1 cellular context compared by ENCODE assay signal in the genomic region with DNA sequence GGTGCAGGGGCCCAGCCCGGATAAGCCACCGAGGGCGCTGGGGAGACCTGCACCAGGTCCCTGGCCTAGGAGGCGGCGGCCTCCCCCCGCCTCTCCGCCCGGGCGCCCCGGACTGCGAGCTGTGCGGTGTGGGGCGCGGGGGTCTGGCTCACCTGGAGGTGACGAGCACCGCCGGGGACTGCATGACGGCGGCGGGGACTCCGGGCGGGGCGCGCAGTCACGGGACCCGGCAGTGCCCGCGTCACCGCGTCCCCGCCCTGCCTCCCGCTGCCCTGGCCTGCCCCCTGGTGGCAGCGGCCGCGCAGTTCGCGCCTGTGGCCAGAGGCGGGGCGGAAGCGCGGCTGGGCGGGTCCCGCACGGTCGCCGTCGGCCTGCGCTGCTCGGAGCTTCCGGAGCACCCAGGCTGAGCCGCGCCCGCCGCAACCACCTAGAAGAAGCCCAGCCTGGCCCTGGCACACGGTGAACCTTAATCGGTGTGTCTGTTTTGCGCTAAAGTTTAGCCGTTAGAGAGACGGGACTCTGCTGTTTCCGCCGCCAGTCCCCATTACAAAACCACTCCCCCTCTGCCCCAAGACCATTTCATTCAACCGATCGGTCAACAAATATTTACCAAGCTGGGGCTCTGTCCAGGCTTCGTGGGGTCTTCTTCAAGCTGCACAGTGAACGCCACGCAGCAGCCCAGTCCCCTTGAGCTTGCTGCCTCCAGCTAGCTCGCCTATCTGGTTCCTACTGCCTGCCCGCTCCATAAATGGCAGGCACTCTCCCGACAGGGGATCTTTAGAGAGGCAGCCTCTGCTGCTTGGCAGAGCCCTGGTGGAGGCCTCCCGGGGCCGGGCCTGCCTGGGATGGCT.
TF ChIP-seq lines count a peak whose summit lies in the region.

A gene with protein sequence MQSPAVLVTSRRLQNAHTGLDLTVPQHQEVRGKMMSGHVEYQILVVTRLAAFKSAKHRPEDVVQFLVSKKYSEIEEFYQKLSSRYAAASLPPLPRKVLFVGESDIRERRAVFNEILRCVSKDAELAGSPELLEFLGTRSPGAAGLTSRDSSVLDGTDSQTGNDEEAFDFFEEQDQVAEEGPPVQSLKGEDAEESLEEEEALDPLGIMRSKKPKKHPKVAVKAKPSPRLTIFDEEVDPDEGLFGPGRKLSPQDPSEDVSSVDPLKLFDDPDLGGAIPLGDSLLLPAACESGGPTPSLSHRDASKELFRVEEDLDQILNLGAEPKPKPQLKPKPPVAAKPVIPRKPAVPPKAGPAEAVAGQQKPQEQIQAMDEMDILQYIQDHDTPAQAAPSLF (minus strand): TSS at position 219 of the 851 bp plus-strand sequence. CDS start 35 bp downstream, at position 184.

TF ChIP-seq in HepG2, 621 proteins besides CTCF, POLR2A, EP300 and RAD21 (continued from another document and continues in another):
- TF ChIP-seq TBL1XR1 (IDR thresholded peaks at IDR 0.05; ENCODE audit: borderline replicate concordance, low read length, partially characterized antibody) (no peak), HDAC1 (CRISPR knock-in tag; IDR thresholded peaks at IDR 0.05) (peak; percentile 66), TBX3 (IDR thresholded peaks at IDR 0.05; ENCODE audit: borderline replicate concordance) (peak; percentile 38; the same call in 1 of the 2 replicates), ELF1 (CRISPR knock-in tag; IDR thresholded peaks at IDR 0.05) (no peak; the same call in 1 of the 2 replicates), ZNF660 (CRISPR knock-in tag; IDR thresholded peaks at IDR 0.05; ENCODE audit: borderline replicate concordance, low read depth) (no peak), MED1 (CRISPR knock-in tag; IDR thresholded peaks at IDR 0.05) (peak; percentile 86), EED (CRISPR knock-in tag; IDR thresholded peaks at IDR 0.05) (0 out of 2 replicates have a peak, but pooled peaks have one; percentile 37), ZBTB7A (CRISPR knock-in tag; IDR thresholded peaks at IDR 0.05) (peak; percentile 66; the same call in 1 of the 2 replicates), RNF2 (conservative IDR thresholded peaks at IDR 0.05; ENCODE audit: low read depth) (peak; percentile 69; the same call in 1 of the 2 replicates), TEAD3 (CRISPR knock-in tag; optimal IDR thresholded peaks at IDR 0.05; ENCODE audit: borderline replicate concordance) (peak; percentile 7), MIER2 (CRISPR knock-in tag; IDR thresholded peaks at IDR 0.05) (no peak), ATRX (CRISPR knock-in tag; IDR thresholded peaks at IDR 0.05; ENCODE audit: borderline replicate concordance) (no peak), ZZZ3 (CRISPR knock-in tag; IDR thresholded peaks at IDR 0.05; ENCODE audit: borderline replicate concordance) (peak; percentile 49; the same call in 1 of the 2 replicates), ZSCAN22 (CRISPR knock-in tag; IDR thresholded peaks at IDR 0.05) (0 out of 2 replicates have a peak, but pooled peaks have one; percentile 60), ATAD3A (CRISPR knock-in tag; IDR thresholded peaks at IDR 0.05) (0 out of 2 replicates have a peak, but pooled peaks have one; percentile 20), ZBTB1 (CRISPR knock-in tag; IDR thresholded peaks at IDR 0.05; ENCODE audit: borderline replicate concordance) (no peak), ZSCAN9 (CRISPR knock-in tag; IDR thresholded peaks at IDR 0.05; ENCODE audit: borderline replicate concordance) (peak; percentile 50; the same call in 1 of the 2 replicates), MTA3 (CRISPR knock-in tag; IDR thresholded peaks at IDR 0.05) (no peak), MED13 (CRISPR knock-in tag; IDR thresholded peaks at IDR 0.05) (no peak; the same call in 1 of the 2 replicates), GABPB1 (CRISPR knock-in tag; IDR thresholded peaks at IDR 0.05) (peak; percentile 87), GPN1 (CRISPR knock-in tag; IDR thresholded peaks at IDR 0.05; ENCODE audit: borderline replicate concordance) (no peak; the same call in 1 of the 2 replicates), ZNF329 (CRISPR knock-in tag; IDR thresholded peaks at IDR 0.05; ENCODE audit: low read depth) (peak; percentile 82; the same call in 1 of the 2 replicates), SRF (IDR thresholded peaks at IDR 0.05; ENCODE audit: low read depth, low read length) (peak; percentile 76; the same call in 1 of the 2 replicates), CCAR2 (optimal IDR thresholded peaks at IDR 0.05; ENCODE audit: low read depth, low read length) (no peak), SIN3B (IDR thresholded peaks at IDR 0.05; ENCODE audit: low read length) (no peak), ZNF747 (CRISPR knock-in tag; IDR thresholded peaks at IDR 0.05; ENCODE audit: borderline replicate concordance) (0 out of 2 replicates have a peak, but pooled peaks have one; percentile 27), PAWR (CRISPR knock-in tag; IDR thresholded peaks at IDR 0.05; ENCODE audit: borderline replicate concordance) (peak; percentile 91; the same call in 1 of the 2 replicates), ZNF605 (CRISPR knock-in tag; IDR thresholded peaks at IDR 0.05) (peak; percentile 84), ZNF263 (CRISPR knock-in tag; IDR thresholded peaks at IDR 0.05) (peak; percentile 52; the same call in 1 of the 2 replicates), HOXA3 (CRISPR knock-in tag; IDR thresholded peaks at IDR 0.05) (peak; percentile 97), MZF1 (CRISPR knock-in tag; IDR thresholded peaks at IDR 0.05; ENCODE audit: borderline replicate concordance) (no peak), ZNF737 (CRISPR knock-in tag; IDR thresholded peaks at IDR 0.05; ENCODE audit: borderline replicate concordance) (0 out of 2 replicates have a peak, but pooled peaks have one; percentile 21), ZNF839 (CRISPR knock-in tag; IDR thresholded peaks at IDR 0.05; ENCODE audit: borderline replicate concordance) (peak; percentile 72; the same call in 1 of the 2 replicates), KLF6 (CRISPR knock-in tag; IDR thresholded peaks at IDR 0.05) (peak; percentile 94), MYNN (CRISPR knock-in tag; IDR thresholded peaks at IDR 0.05; ENCODE audit: low read depth) (no peak)
- TF ChIP-seq, protein P1, sequence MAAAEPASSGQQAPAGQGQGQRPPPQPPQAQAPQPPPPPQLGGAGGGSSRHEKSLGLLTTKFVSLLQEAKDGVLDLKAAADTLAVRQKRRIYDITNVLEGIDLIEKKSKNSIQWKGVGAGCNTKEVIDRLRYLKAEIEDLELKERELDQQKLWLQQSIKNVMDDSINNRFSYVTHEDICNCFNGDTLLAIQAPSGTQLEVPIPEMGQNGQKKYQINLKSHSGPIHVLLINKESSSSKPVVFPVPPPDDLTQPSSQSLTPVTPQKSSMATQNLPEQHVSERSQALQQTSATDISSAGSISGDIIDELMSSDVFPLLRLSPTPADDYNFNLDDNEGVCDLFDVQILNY (CRISPR knock-in tag; conservative IDR thresholded peaks at IDR 0.05), result peak; percentile 70
- TF ChIP-seq, protein P2, sequence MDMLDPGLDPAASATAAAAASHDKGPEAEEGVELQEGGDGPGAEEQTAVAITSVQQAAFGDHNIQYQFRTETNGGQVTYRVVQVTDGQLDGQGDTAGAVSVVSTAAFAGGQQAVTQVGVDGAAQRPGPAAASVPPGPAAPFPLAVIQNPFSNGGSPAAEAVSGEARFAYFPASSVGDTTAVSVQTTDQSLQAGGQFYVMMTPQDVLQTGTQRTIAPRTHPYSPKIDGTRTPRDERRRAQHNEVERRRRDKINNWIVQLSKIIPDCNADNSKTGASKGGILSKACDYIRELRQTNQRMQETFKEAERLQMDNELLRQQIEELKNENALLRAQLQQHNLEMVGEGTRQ (IDR thresholded peaks at IDR 0.05; ENCODE audit: low read depth, low read length), result peak; percentile 52; the same call in 1 of the 2 replicates
- TF ChIP-seq, protein P2 (CRISPR knock-in tag; IDR thresholded peaks at IDR 0.05; ENCODE audit: borderline replicate concordance), result no peak; the same call in 1 of the 2 replicates
- TF ChIP-seq, protein P3, sequence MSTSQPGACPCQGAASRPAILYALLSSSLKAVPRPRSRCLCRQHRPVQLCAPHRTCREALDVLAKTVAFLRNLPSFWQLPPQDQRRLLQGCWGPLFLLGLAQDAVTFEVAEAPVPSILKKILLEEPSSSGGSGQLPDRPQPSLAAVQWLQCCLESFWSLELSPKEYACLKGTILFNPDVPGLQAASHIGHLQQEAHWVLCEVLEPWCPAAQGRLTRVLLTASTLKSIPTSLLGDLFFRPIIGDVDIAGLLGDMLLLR (CRISPR knock-in tag; IDR thresholded peaks at IDR 0.05), result peak; percentile 88
- TF ChIP-seq, protein P4, sequence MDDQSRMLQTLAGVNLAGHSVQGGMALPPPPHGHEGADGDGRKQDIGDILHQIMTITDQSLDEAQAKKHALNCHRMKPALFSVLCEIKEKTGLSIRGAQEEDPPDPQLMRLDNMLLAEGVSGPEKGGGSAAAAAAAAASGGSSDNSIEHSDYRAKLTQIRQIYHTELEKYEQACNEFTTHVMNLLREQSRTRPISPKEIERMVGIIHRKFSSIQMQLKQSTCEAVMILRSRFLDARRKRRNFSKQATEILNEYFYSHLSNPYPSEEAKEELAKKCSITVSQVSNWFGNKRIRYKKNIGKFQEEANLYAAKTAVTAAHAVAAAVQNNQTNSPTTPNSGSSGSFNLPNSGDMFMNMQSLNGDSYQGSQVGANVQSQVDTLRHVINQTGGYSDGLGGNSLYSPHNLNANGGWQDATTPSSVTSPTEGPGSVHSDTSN (CRISPR knock-in tag; IDR thresholded peaks at IDR 0.05; ENCODE audit: borderline replicate concordance), result no peak
- TF ChIP-seq, protein P5, sequence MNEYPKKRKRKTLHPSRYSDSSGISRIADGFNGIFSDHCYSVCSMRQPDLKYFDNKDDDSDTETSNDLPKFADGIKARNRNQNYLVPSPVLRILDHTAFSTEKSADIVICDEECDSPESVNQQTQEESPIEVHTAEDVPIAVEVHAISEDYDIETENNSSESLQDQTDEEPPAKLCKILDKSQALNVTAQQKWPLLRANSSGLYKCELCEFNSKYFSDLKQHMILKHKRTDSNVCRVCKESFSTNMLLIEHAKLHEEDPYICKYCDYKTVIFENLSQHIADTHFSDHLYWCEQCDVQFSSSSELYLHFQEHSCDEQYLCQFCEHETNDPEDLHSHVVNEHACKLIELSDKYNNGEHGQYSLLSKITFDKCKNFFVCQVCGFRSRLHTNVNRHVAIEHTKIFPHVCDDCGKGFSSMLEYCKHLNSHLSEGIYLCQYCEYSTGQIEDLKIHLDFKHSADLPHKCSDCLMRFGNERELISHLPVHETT (CRISPR knock-in tag; conservative IDR thresholded peaks at IDR 0.05), result peak; percentile 86
- TF ChIP-seq, protein P6, sequence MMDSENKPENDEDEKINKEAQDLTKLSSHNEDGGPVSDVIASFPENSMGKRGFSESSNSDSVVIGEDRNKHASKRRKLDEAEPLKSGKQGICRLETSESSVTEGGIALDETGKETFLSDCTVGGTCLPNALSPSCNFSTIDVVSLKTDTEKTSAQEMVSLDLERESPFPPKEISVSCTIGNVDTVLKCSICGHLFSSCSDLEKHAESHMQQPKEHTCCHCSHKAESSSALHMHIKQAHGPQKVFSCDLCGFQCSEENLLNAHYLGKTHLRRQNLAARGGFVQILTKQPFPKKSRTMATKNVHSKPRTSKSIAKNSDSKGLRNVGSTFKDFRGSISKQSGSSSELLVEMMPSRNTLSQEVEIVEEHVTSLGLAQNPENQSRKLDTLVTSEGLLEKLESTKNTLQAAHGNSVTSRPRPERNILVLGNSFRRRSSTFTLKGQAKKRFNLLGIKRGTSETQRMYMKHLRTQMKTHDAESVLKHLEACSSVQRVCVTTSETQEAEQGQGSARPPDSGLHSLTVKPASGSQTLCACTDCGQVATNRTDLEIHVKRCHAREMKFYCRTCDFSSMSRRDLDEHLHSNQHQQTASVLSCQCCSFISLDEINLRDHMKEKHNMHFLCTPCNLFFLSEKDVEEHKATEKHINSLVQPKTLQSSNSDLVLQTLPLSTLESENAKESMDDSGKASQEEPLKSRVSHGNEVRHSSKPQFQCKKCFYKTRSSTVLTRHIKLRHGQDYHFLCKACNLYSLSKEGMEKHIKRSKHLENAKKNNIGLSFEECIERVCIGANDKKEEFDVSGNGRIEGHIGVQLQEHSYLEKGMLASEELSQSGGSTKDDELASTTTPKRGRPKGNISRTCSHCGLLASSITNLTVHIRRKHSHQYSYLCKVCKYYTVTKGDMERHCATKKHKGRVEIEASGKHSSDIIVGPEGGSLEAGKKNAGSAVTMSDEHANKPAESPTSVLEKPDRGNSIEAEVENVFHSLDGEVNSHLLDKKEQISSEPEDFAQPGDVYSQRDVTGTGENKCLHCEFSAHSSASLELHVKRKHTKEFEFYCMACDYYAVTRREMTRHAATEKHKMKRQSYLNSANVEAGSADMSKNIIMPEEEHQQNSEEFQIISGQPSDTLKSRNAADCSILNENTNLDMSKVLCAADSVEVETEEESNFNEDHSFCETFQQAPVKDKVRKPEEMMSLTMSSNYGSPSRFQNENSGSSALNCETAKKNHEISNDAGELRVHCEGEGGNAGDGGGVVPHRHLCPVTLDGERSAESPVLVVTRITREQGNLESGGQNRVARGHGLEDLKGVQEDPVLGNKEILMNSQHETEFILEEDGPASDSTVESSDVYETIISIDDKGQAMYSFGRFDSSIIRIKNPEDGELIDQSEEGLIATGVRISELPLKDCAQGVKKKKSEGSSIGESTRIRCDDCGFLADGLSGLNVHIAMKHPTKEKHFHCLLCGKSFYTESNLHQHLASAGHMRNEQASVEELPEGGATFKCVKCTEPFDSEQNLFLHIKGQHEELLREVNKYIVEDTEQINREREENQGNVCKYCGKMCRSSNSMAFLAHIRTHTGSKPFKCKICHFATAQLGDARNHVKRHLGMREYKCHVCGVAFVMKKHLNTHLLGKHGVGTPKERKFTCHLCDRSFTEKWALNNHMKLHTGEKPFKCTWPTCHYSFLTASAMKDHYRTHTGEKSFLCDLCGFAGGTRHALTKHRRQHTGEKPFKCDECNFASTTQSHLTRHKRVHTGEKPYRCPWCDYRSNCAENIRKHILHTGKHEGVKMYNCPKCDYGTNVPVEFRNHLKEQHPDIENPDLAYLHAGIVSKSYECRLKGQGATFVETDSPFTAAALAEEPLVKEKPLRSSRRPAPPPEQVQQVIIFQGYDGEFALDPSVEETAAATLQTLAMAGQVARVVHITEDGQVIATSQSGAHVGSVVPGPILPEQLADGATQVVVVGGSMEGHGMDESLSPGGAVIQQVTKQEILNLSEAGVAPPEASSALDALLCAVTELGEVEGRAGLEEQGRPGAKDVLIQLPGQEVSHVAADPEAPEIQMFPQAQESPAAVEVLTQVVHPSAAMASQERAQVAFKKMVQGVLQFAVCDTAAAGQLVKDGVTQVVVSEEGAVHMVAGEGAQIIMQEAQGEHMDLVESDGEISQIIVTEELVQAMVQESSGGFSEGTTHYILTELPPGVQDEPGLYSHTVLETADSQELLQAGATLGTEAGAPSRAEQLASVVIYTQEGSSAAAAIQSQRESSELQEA (CRISPR knock-in tag; IDR thresholded peaks at IDR 0.05; ENCODE audit: not compliant biosample characterization), result peak; percentile 79
- TF ChIP-seq, protein P7, sequence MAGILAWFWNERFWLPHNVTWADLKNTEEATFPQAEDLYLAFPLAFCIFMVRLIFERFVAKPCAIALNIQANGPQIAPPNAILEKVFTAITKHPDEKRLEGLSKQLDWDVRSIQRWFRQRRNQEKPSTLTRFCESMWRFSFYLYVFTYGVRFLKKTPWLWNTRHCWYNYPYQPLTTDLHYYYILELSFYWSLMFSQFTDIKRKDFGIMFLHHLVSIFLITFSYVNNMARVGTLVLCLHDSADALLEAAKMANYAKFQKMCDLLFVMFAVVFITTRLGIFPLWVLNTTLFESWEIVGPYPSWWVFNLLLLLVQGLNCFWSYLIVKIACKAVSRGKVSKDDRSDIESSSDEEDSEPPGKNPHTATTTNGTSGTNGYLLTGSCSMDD (CRISPR knock-in tag; IDR thresholded peaks at IDR 0.05), result no peak
